33 cellular contexts compared by ENCODE assay signal in genomic region chr12:90991952-90992465, GRCh38. TPM values are rescaled to one million over a fixed set of nuclear protein-coding genes. Genes with fewer than 3 reads are reported as not detected.
"Had no signal": no experiment of that assay in that cellular context is flagged by ENCODE, and none has a peak within 500 bp of the region (broad histone marks: within the 10 kb centered on the region; RNA-seq: fewer than 3 reads in every experiment).

No MANE protein-coding gene starts in this region.

- H3K9me3 Mint-ChIP-seq: activated naive CD8-positive, alpha-beta T cell treated with anti-CD3 and anti-CD28 coated beads, Interleukin-2, amount 10 ng/mL, durations not matched to agents 7 days and 5 days; activated T-helper 17 cell treated with anti-CD3 and anti-CD28 coated beads, Interleukin-2, amount 50 U/mL, for 72 hours had no signal

- DNase-seq: activated CD4-positive, alpha-beta T cell treated with anti-CD3 and anti-CD28 coated beads, Interleukin-2, amount 10 ng/mL, durations not matched to agents 24 days and 14 days; activated CD4-positive, alpha-beta T cell treated with anti-CD3 and anti-CD28 coated beads, Interleukin-2, amount 50 U/mL, for 4 hours; activated CD8-positive, alpha-beta T cell treated with anti-CD3 and anti-CD28 coated beads for 36 hours; activated effector memory CD4-positive, alpha-beta T cell treated with anti-CD3 and anti-CD28 coated beads, Interleukin-2, amount 50 U/mL, for 16 hours; activated naive CD4-positive, alpha-beta T cell; activated naive CD8-positive, alpha-beta T cell treated with anti-CD3 and anti-CD28 coated beads, Interleukin-2, amount 10 ng/mL, durations not matched to agents 7 days and 5 days; activated T-cell treated with anti-CD3 and anti-CD28 coated beads, Interleukin-2, amount 50 U/mL, for 1 hour; activated T-cell treated with anti-CD3 and anti-CD28 coated beads, Interleukin-2, amount 50 U/mL, for 72 hours; amygdala; NCI-H1105; NCI-H1417 treated with DMSO at 0.1 percent for 48 hours; NCI-H187 treated with DMSO at 0.1 percent for 48 hours; NCI-H2081 treated with DMSO at 0.1 percent for 48 hours; NCI-H226; NCI-H446 treated with DMSO at 0.1 percent for 48 hours; NCI-H524; NCI-H69; PC-9; Right ventricle myocardium superior; SW 1271; T-helper 1 cell; T-helper 2 cell; T-helper 9 cell had no signal

- H3K4me2 ChIP-seq: KMS-11, PC-9 had no signal

- H2AFZ ChIP-seq: PC-9 had no signal

- H3K9ac ChIP-seq: KMS-11 had no signal

- H3K36me3 Mint-ChIP-seq: activated naive CD4-positive, alpha-beta T cell treated with anti-CD3 and anti-CD28 coated beads, Interleukin-2, amount 50 U/mL, for 24 hours; activated naive CD8-positive, alpha-beta T cell treated with anti-CD3 and anti-CD28 coated beads, Interleukin-2, amount 10 ng/mL, durations not matched to agents 7 days and 5 days had no signal

- H3K27ac ChIP-seq: ascending aorta, cardiac muscle cell, KMS-11, PC-9, RWPE1 had no signal

- H3K4me3 ChIP-seq: ascending aorta, cardiac muscle cell, PC-9 had no signal

- H3K4me1 Mint-ChIP-seq: activated CD4-positive, alpha-beta T cell treated with anti-CD3 and anti-CD28 coated beads, Interleukin-2, amount 10 ng/mL, durations not matched to agents 24 days and 14 days; activated naive CD4-positive, alpha-beta T cell treated with anti-CD3 and anti-CD28 coated beads, Interleukin-2, amount 50 U/mL, for 24 hours; activated naive CD8-positive, alpha-beta T cell treated with anti-CD3 and anti-CD28 coated beads, Interleukin-2, amount 10 ng/mL, durations not matched to agents 7 days and 5 days; activated T-helper 17 cell treated with anti-CD3 and anti-CD28 coated beads, Interleukin-2, amount 50 U/mL, for 72 hours had no signal

- H3K27me3 ChIP-seq: ascending aorta, cardiac muscle cell had no signal

- H3K27ac Mint-ChIP-seq: activated CD4-positive, alpha-beta T cell treated with anti-CD3 and anti-CD28 coated beads, Interleukin-2, amount 10 ng/mL, durations not matched to agents 24 days and 14 days; activated CD8-positive, alpha-beta T cell treated with anti-CD3 and anti-CD28 coated beads for 36 hours; activated naive CD4-positive, alpha-beta T cell treated with anti-CD3 and anti-CD28 coated beads, Interleukin-2, amount 50 U/mL, for 24 hours; activated naive CD8-positive, alpha-beta T cell treated with anti-CD3 and anti-CD28 coated beads, Interleukin-2, amount 10 ng/mL, durations not matched to agents 7 days and 5 days; activated T-cell treated with anti-CD3 and anti-CD28 coated beads, Interleukin-2, amount 50 U/mL, for 72 hours; activated T-helper 17 cell treated with anti-CD3 and anti-CD28 coated beads, Interleukin-2, amount 50 U/mL, for 72 hours had no signal

- H3K9me3 ChIP-seq: ascending aorta had no signal

- H3K4me3 Mint-ChIP-seq: activated CD4-positive, alpha-beta T cell treated with anti-CD3 and anti-CD28 coated beads, Interleukin-2, amount 10 ng/mL, durations not matched to agents 24 days and 14 days; activated CD8-positive, alpha-beta T cell treated with anti-CD3 and anti-CD28 coated beads for 36 hours; activated naive CD4-positive, alpha-beta T cell treated with anti-CD3 and anti-CD28 coated beads, Interleukin-2, amount 50 U/mL, for 24 hours; activated naive CD8-positive, alpha-beta T cell treated with anti-CD3 and anti-CD28 coated beads, Interleukin-2, amount 10 ng/mL, durations not matched to agents 7 days and 5 days; activated T-cell treated with anti-CD3 and anti-CD28 coated beads, Interleukin-2, amount 50 U/mL, for 72 hours; activated T-helper 17 cell treated with anti-CD3 and anti-CD28 coated beads, Interleukin-2, amount 50 U/mL, for 72 hours had no signal

- H3K36me3 ChIP-seq: ascending aorta, cardiac muscle cell had no signal

- H3K4me1 ChIP-seq: ascending aorta had no signal

RNA-seq across cellular contexts. Expression of gene EPYC, which starts 12.8 kb away (rescaled TPM):
- total RNA-seq: activated CD4-positive, alpha-beta T cell treated with anti-CD3 and anti-CD28 coated beads, Interleukin-2, amount 10 ng/mL, durations not matched to agents 24 days and 14 days; activated CD8-positive, alpha-beta memory T cell treated with anti-CD3 and anti-CD28 coated beads for 36 hours; activated CD8-positive, alpha-beta T cell treated with anti-CD3 and anti-CD28 coated beads for 36 hours; activated naive CD8-positive, alpha-beta T cell treated with anti-CD3 and anti-CD28 coated beads, Interleukin-2, amount 10 ng/mL, durations not matched to agents 7 days and 5 days; activated T-cell treated with anti-CD3 and anti-CD28 coated beads, Interleukin-2, amount 50 U/mL, for 72 hours; activated T-helper 17 cell treated with anti-CD3 and anti-CD28 coated beads, Interleukin-2, amount 50 U/mL, for 72 hours; ascending aorta; cardiac muscle cell; MCF 10A; OCI-LY7; PC-9; Right ventricle myocardium superior had no signal
- polyA plus RNA-seq: cardiac muscle cell had no signal

RNA-seq across cellular contexts. Expression of gene CCER1, which starts 37.0 kb away (rescaled TPM):
- total RNA-seq: activated CD4-positive, alpha-beta T cell treated with anti-CD3 and anti-CD28 coated beads, Interleukin-2, amount 10 ng/mL, durations not matched to agents 24 days and 14 days; activated CD8-positive, alpha-beta memory T cell treated with anti-CD3 and anti-CD28 coated beads for 36 hours; activated CD8-positive, alpha-beta T cell treated with anti-CD3 and anti-CD28 coated beads for 36 hours; activated naive CD8-positive, alpha-beta T cell treated with anti-CD3 and anti-CD28 coated beads, Interleukin-2, amount 10 ng/mL, durations not matched to agents 7 days and 5 days; activated T-cell treated with anti-CD3 and anti-CD28 coated beads, Interleukin-2, amount 50 U/mL, for 72 hours; activated T-helper 17 cell treated with anti-CD3 and anti-CD28 coated beads, Interleukin-2, amount 50 U/mL, for 72 hours; ascending aorta; cardiac muscle cell; MCF 10A; OCI-LY7; PC-9; Right ventricle myocardium superior had no signal
- polyA plus RNA-seq: adipose tissue, cardiac muscle cell had no signal
